In the genomic region with DNA sequence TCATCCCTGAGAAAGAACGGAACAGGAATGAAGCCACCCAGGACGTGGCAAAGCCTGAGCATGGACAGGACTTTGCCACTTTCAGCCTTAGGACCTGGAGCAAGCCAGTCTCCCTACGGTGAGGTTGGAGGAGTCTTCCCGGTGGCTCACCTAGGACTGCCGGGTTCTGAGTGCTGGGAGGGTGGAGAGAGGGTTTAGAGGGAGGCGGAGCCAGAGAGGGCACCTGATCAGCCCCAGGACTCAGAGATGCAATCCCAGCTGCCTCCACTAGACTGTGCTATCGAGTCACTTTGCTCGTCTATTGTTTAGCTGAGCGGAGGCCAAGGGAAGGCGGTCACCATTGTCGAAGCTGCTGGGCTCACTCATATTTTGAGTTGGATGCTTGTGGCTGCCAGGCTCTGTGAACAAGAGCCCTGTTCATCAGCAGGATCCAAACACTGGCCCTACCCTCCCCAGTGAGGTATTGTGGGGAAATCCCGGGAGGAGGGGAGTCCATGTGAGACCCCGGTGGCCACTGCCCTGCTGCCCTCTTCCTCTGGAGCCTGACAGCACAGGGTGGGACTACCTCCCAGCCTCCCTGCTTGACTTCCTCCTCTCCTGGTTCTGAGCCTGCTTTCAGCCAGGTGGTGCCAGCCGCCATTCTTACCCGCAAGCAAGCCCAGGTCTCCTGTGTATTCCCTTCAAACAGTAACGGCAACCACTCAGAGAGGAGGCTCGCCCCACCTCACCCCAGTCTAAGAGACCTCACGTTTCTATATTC, we compare ENCODE assay signal across 8 cellular contexts. TPM values are rescaled to one million over a fixed set of nuclear protein-coding genes. Genes with fewer than 3 reads are reported as not detected.
DNase-seq lines count a peak whose midpoint lies in the region; ATAC-seq and TF ChIP-seq lines count a peak whose summit lies in the region.

No MANE protein-coding gene starts in this region.

- peak; percentile 56 to 74 for ATAC-seq in activated CD4-positive, CD25-positive, alpha-beta regulatory T cell treated with anti-CD3 and anti-CD28 coated beads, Interleukin-2, amount 50 U/mL, for 24 hours
- ATAC-seq in left lung, result peak; percentile 99

- no peak overlapping the region for H3K27ac Mint-ChIP-seq in chondrocyte (ENCODE audit: unreplicated experiment)

- peaks cover 0 to 3% of the 10 kb centered on the region in 2 donors for H3K4me1 ChIP-seq in left lung

- peaks cover 36% of the 10 kb centered on the region for H3K27me3 Mint-ChIP-seq in chondrocyte (ENCODE audit: low read depth)

- no peaks in the 10 kb centered on the region for H3K9me3 Mint-ChIP-seq in chondrocyte (ENCODE audit: low read depth)

- TF ChIP-seq CTCF in BJ (IDR thresholded peaks at IDR 0.05; ENCODE audit: insufficient read depth, low read depth, low read length) (peak; percentile 87), chondrocyte (IDR thresholded peaks at IDR 0.05) (peak; percentile 84), left lung (IDR thresholded peaks at IDR 0.05) (peak; percentile 65 to 80)

- H3K36me3 Mint-ChIP-seq in chondrocyte (ENCODE audit: low read depth), result no peaks in the 10 kb centered on the region

- no peak overlapping the region for H3K4me3 Mint-ChIP-seq in chondrocyte (ENCODE audit: unreplicated experiment)

- no peaks in the 10 kb centered on the region for H3K36me3 ChIP-seq in BJ (ENCODE audit: control insufficient read depth, insufficient read depth, low read length)
- no peaks in the 10 kb centered on the region for H3K36me3 ChIP-seq in left lung

- H3K9me3 ChIP-seq in left lung, result no peaks in the 10 kb centered on the region

- H3K27me3 ChIP-seq in BJ (ENCODE audit: control insufficient read depth, insufficient read depth, low read length), result peaks cover 4% of the 10 kb centered on the region
- peaks cover 0 to 25% of the 10 kb centered on the region in 2 donors for H3K27me3 ChIP-seq in left lung

- H3K27ac ChIP-seq in left lung, result no peak overlapping the region

- peak; percentile 8 for DNase-seq in BJ (ENCODE audit: low read depth)
- DNase-seq in H4 (ENCODE audit: low spot score), result peak; percentile 87
- DNase-seq in NCI-H2196 (lab: John Stamatoyannopoulos, UW; ENCODE audit: unreplicated experiment), result peak; percentile 50
- DNase-seq in chondrocyte (ENCODE audit: low spot score), result no peak
- DNase-seq in left lung, result peak in 1 of 2 donors; percentile 79
- DNase-seq in stimulated activated CD4-positive, alpha-beta T cell treated with anti-CD3 and anti-CD28 coated beads, Interleukin-4, amount 100 ng/mL, for 24 hours, result peak; percentile 68
- DNase-seq in mesenteric fat pad (ENCODE audit: low spot score), result no peak

- H3K4me1 Mint-ChIP-seq in chondrocyte (ENCODE audit: low read depth), result peaks cover 8% of the 10 kb centered on the region

- CTCF ChIA-PET in BJ (lab: Yijun Ruan, JAX), result interaction anchor here (0.5 to 4.0 kb wide), 12 partner anchors 9 to 863 kb away, joined by 3 to 44 read pairs (median 4); no protein-coding TSS in a partner anchor

- intact Hi-C loops in left lung (cut with DNase I), result no loop called here

- POLR2A ChIA-PET in BJ (lab: Charles Lee), result interaction anchor here (0.6 kb wide), 1 partner anchor 11 kb away, joined by 6 read pairs; no protein-coding TSS in a partner anchor

- H3K4me3 ChIP-seq in BJ (ENCODE audit: low read depth, low read length) (no peak overlapping the region), left lung (no peak overlapping the region)

RNA-seq across cellular contexts. Expression of a gene that starts 7.0 kb away (rescaled TPM):
- 0.06 and 0.11 TPM in 2 replicates for polyA plus RNA-seq in BJ (2011; rRNA removed)
- polyA minus RNA-seq in BJ (2011; rRNA and poly(A)+ RNA removed), result 0.15 and 0.43 TPM in 2 replicates
- not detected in 2 replicates for total RNA-seq in H4 (2014; rRNA removed; shearing (Covaris generic))
- 0.23 to 0.94 TPM (median 0.32 TPM) in 3 replicates for total RNA-seq in chondrocyte
- total RNA-seq in left lung, result 1 to 10 TPM in 1 of 2 donors, not detected in 1; 1.5 TPM
- total RNA-seq in mesenteric fat pad, result 1.00 TPM

RNA-seq across cellular contexts. Expression of a gene that starts 7.8 kb away (rescaled TPM):
- 0.04 TPM in 1 of 2 replicates, not detected in the other for polyA plus RNA-seq in BJ (2011; rRNA removed)
- polyA minus RNA-seq in BJ (2011; rRNA and poly(A)+ RNA removed), result not detected in 2 replicates
- total RNA-seq in H4 (2014; rRNA removed; shearing (Covaris generic)), result not detected in 2 replicates
- not detected in 3 replicates for total RNA-seq in chondrocyte
- total RNA-seq in left lung, result not detected
- not detected for total RNA-seq in mesenteric fat pad

RNA-seq across cellular contexts. Expression of a gene that starts 32.9 kb away (rescaled TPM):
- 1.6 and 1.8 TPM in 2 replicates for polyA plus RNA-seq in BJ (2011; rRNA removed)
- 0.36 and 1.1 TPM in 2 replicates for polyA minus RNA-seq in BJ (2011; rRNA and poly(A)+ RNA removed)
- total RNA-seq in H4 (2014; rRNA removed; shearing (Covaris generic)), result 2.5 and 3.2 TPM in 2 replicates
- total RNA-seq in chondrocyte (3.9 to 5.9 TPM (median 5.5 TPM) in 3 replicates), left lung (1 to 10 TPM in 1 of 2 donors, under 1 TPM in 1; 0.65 to 1.0 TPM), mesenteric fat pad (5.5 TPM)

RNA-seq across cellular contexts. Expression of a gene that starts 44.7 kb away (rescaled TPM):
- polyA plus RNA-seq in BJ (2011; rRNA removed), result 25.2 and 34.7 TPM in 2 replicates
- polyA minus RNA-seq in BJ (2011; rRNA and poly(A)+ RNA removed), result 9.8 and 16.3 TPM in 2 replicates
- 81.4 and 83.8 TPM in 2 replicates for total RNA-seq in H4 (2014; rRNA removed; shearing (Covaris generic))
- 183 to 261 TPM (median 258 TPM) in 3 replicates for total RNA-seq in chondrocyte
- total RNA-seq in left lung, result 10 to 100 TPM; 14.2 to 85.6 TPM
- not detected for total RNA-seq in mesenteric fat pad

RNA-seq across cellular contexts. Expression of a gene that starts 51.6 kb away (rescaled TPM):
- 182 and 230 TPM in 2 replicates for polyA plus RNA-seq in BJ (2011; rRNA removed)
- polyA minus RNA-seq in BJ (2011; rRNA and poly(A)+ RNA removed), result 123 and 176 TPM in 2 replicates
- total RNA-seq in H4 (2014; rRNA removed; shearing (Covaris generic)), result 0.17 TPM in 1 of 2 replicates, not detected in the other
- 1.3 to 1.7 TPM in 2 of 3 replicates, not detected in the other for total RNA-seq in chondrocyte
- 1,000 to 10,000 TPM in 1 of 2 donors, 100 to 1,000 TPM in 1; 692 to 1,142 TPM for total RNA-seq in left lung
- total RNA-seq in mesenteric fat pad, result 1.8 TPM

Comparison
In these comparisons a context has a peak if more than half of its experiments do, and no peak if none do; other contexts are left out.
1. DNase-seq: peak in BJ (single experiment), H4 (single experiment), NCI-H2196 (single experiment) and stimulated activated CD4-positive, alpha-beta T cell treated with anti-CD3 and anti-CD28 coated beads, Interleukin-4, amount 100 ng/mL, for 24 hours (single experiment); none in chondrocyte (single experiment) and mesenteric fat pad (single experiment).
2. Peak in every context shown above with its lines, with median percentiles within 50 percentile points of each other: CTCF ChIP-seq.